ENCODE assay signal across 1 cellular context in the genomic region with DNA sequence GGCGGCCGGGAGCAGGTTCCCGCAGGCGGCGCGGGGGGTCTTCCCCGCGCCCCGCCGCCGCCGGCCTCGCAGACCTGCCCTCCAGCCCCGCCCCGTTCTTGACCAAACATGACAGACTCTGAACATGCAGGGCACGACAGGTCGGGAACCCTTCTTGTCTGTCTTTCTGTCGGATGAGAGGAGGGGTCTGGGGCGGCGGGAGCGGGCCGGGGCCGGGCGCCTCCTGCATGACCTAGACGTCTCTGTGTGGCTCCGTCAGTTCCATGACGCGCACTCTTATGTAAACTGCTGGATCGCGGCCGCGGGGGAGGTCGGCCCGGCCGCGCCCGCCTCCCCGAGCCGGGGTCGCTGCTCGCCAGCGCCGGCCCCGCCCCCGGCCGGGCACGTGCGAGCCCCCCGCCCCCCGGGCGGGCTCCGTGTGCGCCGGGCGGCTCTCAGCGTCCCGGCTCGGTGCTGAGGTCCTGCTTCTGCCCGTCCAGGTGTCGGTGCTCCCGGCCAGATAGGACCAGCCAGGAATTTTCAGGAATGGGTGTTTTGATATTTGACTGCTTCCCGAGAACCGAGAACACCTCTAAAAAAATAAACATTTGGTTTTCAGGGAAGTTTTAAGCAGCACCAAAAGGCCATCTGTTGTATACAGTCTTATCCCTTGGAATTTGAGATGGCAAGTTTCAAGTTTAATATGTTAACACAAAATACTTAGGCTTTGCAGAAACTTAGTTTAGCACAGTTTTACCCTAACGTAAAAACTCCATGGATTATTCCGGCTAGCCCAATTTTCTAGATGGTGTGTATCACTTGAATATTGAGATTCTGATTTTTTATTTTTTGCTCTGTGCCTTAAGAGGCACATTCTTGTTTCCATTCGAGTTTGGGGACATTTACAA.
A peak's percentile ranks its signal among the peaks of the same experiment; 100 is the strongest.
TF ChIP-seq lines count a peak whose summit lies in the region.

No MANE protein-coding gene starts in this region.

TF ChIP-seq in HepG2, 621 proteins besides CTCF, POLR2A, EP300 and RAD21 (continued from another document and continues in another):
- TF ChIP-seq PRDM10 (CRISPR knock-in tag; IDR thresholded peaks at IDR 0.05; ENCODE audit: low read depth) (no peak), ZNF614 (CRISPR knock-in tag; IDR thresholded peaks at IDR 0.05; ENCODE audit: borderline replicate concordance) (no peak), CHCHD3 (CRISPR knock-in tag; IDR thresholded peaks at IDR 0.05) (no peak), EEA1 (CRISPR knock-in tag; IDR thresholded peaks at IDR 0.05; ENCODE audit: borderline replicate concordance) (no peak), SMARCC2 (IDR thresholded peaks at IDR 0.05) (no peak), ZNF772 (CRISPR knock-in tag; IDR thresholded peaks at IDR 0.05) (no peak), ZNF34 (CRISPR knock-in tag; IDR thresholded peaks at IDR 0.05; ENCODE audit: borderline replicate concordance) (no peak), ZFP36L2 (CRISPR knock-in tag; IDR thresholded peaks at IDR 0.05) (no peak), SALL1 (CRISPR knock-in tag; IDR thresholded peaks at IDR 0.05) (peak; percentile 21; the same call in 1 of the 2 replicates), ZNF7 (CRISPR knock-in tag; IDR thresholded peaks at IDR 0.05) (no peak), ZBTB40 (IDR thresholded peaks at IDR 0.05) (no peak), ZBTB40 (CRISPR knock-in tag; IDR thresholded peaks at IDR 0.05) (no peak), E2F5 (CRISPR knock-in tag; conservative IDR thresholded peaks at IDR 0.05) (no peak), SNAPC5 (CRISPR knock-in tag; IDR thresholded peaks at IDR 0.05; ENCODE audit: borderline replicate concordance) (no peak; the same call in 1 of the 2 replicates), ZNF703 (CRISPR knock-in tag; IDR thresholded peaks at IDR 0.05; ENCODE audit: borderline replicate concordance) (no peak), GTF2F1 (IDR thresholded peaks at IDR 0.05; ENCODE audit: low read length) (no peak; the same call in 1 of the 2 replicates), TSC22D2 (CRISPR knock-in tag; IDR thresholded peaks at IDR 0.05; ENCODE audit: borderline replicate concordance) (no peak), FOSL2 (CRISPR knock-in tag; IDR thresholded peaks at IDR 0.05) (0 out of 2 replicates have a peak, but pooled peaks have one; percentile 16), TOE1 (CRISPR knock-in tag; IDR thresholded peaks at IDR 0.05) (no peak), FOXO1 (CRISPR knock-in tag; IDR thresholded peaks at IDR 0.05) (no peak), ZBTB8A (CRISPR knock-in tag; IDR thresholded peaks at IDR 0.05; ENCODE audit: borderline replicate concordance, low read depth) (no peak), RBM22 (optimal IDR thresholded peaks at IDR 0.05; ENCODE audit: low read length) (no peak), ZNF761 (CRISPR knock-in tag; conservative IDR thresholded peaks at IDR 0.05) (no peak), GMEB1 (CRISPR knock-in tag; IDR thresholded peaks at IDR 0.05; ENCODE audit: borderline replicate concordance) (0 out of 2 replicates have a peak, but pooled peaks have one; percentile 13), ZNF598 (CRISPR knock-in tag; IDR thresholded peaks at IDR 0.05; ENCODE audit: borderline replicate concordance) (no peak; the same call in 1 of the 2 replicates), TARDBP (CRISPR knock-in tag; IDR thresholded peaks at IDR 0.05) (no peak)
- TF ChIP-seq, protein P1, sequence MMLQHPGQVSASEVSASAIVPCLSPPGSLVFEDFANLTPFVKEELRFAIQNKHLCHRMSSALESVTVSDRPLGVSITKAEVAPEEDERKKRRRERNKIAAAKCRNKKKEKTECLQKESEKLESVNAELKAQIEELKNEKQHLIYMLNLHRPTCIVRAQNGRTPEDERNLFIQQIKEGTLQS (CRISPR knock-in tag; IDR thresholded peaks at IDR 0.05), result no peak
- TF ChIP-seq, protein P2, sequence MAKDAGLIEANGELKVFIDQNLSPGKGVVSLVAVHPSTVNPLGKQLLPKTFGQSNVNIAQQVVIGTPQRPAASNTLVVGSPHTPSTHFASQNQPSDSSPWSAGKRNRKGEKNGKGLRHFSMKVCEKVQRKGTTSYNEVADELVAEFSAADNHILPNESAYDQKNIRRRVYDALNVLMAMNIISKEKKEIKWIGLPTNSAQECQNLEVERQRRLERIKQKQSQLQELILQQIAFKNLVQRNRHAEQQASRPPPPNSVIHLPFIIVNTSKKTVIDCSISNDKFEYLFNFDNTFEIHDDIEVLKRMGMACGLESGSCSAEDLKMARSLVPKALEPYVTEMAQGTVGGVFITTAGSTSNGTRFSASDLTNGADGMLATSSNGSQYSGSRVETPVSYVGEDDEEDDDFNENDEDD (CRISPR knock-in tag; IDR thresholded peaks at IDR 0.05; ENCODE audit: borderline replicate concordance), result peak; percentile 10; the same call in 1 of the 2 replicates
- TF ChIP-seq, protein P3, sequence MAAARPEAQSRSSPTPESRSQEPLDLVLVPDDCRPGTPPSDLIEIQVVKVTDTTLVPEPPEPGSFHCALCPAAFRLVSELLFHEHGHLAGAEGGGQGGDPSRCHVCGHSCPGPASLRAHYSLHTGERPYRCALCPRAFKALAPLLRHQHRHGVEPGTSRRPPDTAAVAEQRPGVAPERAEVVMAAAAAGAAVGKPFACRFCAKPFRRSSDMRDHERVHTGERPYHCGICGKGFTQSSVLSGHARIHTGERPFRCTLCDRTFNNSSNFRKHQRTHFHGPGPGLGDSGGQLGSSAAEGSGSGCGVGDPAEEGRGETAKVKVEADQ (CRISPR knock-in tag; IDR thresholded peaks at IDR 0.05; ENCODE audit: borderline replicate concordance), result no peak
- TF ChIP-seq, protein P4, sequence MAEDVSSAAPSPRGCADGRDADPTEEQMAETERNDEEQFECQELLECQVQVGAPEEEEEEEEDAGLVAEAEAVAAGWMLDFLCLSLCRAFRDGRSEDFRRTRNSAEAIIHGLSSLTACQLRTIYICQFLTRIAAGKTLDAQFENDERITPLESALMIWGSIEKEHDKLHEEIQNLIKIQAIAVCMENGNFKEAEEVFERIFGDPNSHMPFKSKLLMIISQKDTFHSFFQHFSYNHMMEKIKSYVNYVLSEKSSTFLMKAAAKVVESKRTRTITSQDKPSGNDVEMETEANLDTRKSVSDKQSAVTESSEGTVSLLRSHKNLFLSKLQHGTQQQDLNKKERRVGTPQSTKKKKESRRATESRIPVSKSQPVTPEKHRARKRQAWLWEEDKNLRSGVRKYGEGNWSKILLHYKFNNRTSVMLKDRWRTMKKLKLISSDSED (CRISPR knock-in tag; IDR thresholded peaks at IDR 0.05), result no peak
- TF ChIP-seq, protein P5, sequence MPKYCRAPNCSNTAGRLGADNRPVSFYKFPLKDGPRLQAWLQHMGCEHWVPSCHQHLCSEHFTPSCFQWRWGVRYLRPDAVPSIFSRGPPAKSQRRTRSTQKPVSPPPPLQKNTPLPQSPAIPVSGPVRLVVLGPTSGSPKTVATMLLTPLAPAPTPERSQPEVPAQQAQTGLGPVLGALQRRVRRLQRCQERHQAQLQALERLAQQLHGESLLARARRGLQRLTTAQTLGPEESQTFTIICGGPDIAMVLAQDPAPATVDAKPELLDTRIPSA (CRISPR knock-in tag; IDR thresholded peaks at IDR 0.05; ENCODE audit: borderline replicate concordance), result no peak
- TF ChIP-seq, protein P6, sequence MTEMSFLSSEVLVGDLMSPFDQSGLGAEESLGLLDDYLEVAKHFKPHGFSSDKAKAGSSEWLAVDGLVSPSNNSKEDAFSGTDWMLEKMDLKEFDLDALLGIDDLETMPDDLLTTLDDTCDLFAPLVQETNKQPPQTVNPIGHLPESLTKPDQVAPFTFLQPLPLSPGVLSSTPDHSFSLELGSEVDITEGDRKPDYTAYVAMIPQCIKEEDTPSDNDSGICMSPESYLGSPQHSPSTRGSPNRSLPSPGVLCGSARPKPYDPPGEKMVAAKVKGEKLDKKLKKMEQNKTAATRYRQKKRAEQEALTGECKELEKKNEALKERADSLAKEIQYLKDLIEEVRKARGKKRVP (CRISPR knock-in tag; IDR thresholded peaks at IDR 0.05), result no peak
